Comparison of ENCODE assay signal across 23 cellular contexts in the genomic region with DNA sequence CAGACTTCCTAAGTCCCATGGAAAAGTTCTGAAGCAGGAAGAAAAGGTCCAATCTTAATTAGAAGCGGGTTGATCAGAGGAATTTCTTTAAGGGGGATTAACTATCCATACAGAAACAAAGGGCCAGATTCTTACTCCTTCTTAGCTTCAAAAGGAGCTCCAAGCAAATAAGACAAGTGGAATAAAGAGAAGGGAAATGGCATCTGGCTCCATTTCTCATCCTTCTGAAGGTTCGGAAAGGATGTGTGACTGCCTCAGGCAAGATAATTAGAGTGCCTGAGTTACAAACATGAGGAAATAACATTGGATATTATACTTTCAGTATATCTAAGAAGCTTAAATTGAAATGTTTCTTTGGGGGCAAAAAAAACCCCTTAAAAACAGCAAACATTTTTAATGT.
"Had no signal": no experiment of that assay in that cellular context is flagged by ENCODE, and none has a peak within 500 bp of the region (broad histone marks: within the 10 kb centered on the region; RNA-seq: fewer than 3 reads in every experiment).

No MANE protein-coding gene starts in this region.

- H3K27me3 ChIP-seq: colonic mucosa, dorsolateral prefrontal cortex, esophagus muscularis mucosa, esophagus squamous epithelium, foreskin keratinocyte, gastrocnemius medialis, gastroesophageal sphincter, heart left ventricle, heart right ventricle had no signal

- H3K9me3 ChIP-seq: colonic mucosa, esophagus muscularis mucosa, esophagus squamous epithelium, gastrocnemius medialis, gastroesophageal sphincter, heart left ventricle had no signal

- DNase-seq: colonic mucosa; cortex of kidney; dermis blood vessel endothelial cell; dorsolateral prefrontal cortex; effector CD4-positive, alpha-beta T cell; effector CD8-positive, alpha-beta T cell; effector memory CD4-positive, alpha-beta T cell; effector memory CD8-positive, alpha-beta T cell; endodermal cell; erythroblast; esophagus squamous epithelium; foreskin keratinocyte; gastrocnemius medialis; glutamatergic neuron; head of caudate nucleus; heart left ventricle; heart right ventricle had no signal

- ATAC-seq: effector memory CD8-positive, alpha-beta T cell; esophagus mucosa; foreskin keratinocyte; gastrocnemius medialis; gastroesophageal sphincter; heart left ventricle; heart right ventricle had no signal

- H3K27ac Mint-ChIP-seq: dendritic cell treated with granulocyte-macrophage colony-stimulating factor and Interleukin-4, amounts not matched to agents 40 ng/mL and 50 ng/mL, for 4 days; effector memory CD8-positive, alpha-beta T cell; endodermal cell had no signal

- H3K9me3 Mint-ChIP-seq: dendritic cell treated with granulocyte-macrophage colony-stimulating factor and Interleukin-4, amounts not matched to agents 40 ng/mL and 50 ng/mL, for 4 days; endodermal cell had no signal

- H3K27me3 Mint-ChIP-seq: dendritic cell treated with granulocyte-macrophage colony-stimulating factor and Interleukin-4, amounts not matched to agents 40 ng/mL and 50 ng/mL, for 4 days; effector memory CD8-positive, alpha-beta T cell had no signal

- H3K4me3 Mint-ChIP-seq: dendritic cell treated with granulocyte-macrophage colony-stimulating factor and Interleukin-4, amounts not matched to agents 40 ng/mL and 50 ng/mL, for 4 days; effector memory CD8-positive, alpha-beta T cell; endodermal cell had no signal

- H3K4me1 ChIP-seq: colonic mucosa, esophagus muscularis mucosa, esophagus squamous epithelium, foreskin keratinocyte, gastrocnemius medialis, gastroesophageal sphincter, heart left ventricle, heart right ventricle had no signal

- H3K4me3 ChIP-seq: colonic mucosa, coronary artery, dorsolateral prefrontal cortex, esophagus muscularis mucosa, esophagus squamous epithelium, gastrocnemius medialis, gastroesophageal sphincter, heart left ventricle, heart right ventricle had no signal

- H3K27ac ChIP-seq: colonic mucosa, coronary artery, dorsolateral prefrontal cortex, epithelial cell of prostate, esophagus muscularis mucosa, esophagus squamous epithelium, foreskin keratinocyte, gastrocnemius medialis, gastroesophageal sphincter, heart left ventricle, heart right ventricle had no signal

- H3K36me3 ChIP-seq: colonic mucosa, esophagus muscularis mucosa, esophagus squamous epithelium, gastrocnemius medialis, gastroesophageal sphincter, heart left ventricle, heart right ventricle had no signal

- H3K4me1 Mint-ChIP-seq: endodermal cell had no signal
